11 cellular contexts compared by ENCODE assay signal in genomic region chr17:66431080-66431795, GRCh38.
DNase-seq lines count a peak whose midpoint lies in the region; ATAC-seq, FAIRE-seq and TF ChIP-seq lines count a peak whose summit lies in the region.
"Had no signal": no experiment of that assay in that cellular context is flagged by ENCODE, and none has a peak within 500 bp of the region (broad histone marks: within the 10 kb centered on the region; RNA-seq: fewer than 3 reads in every experiment).

No MANE protein-coding gene starts in this region.

- H3K4me2 ChIP-seq in PC-3 (ENCODE audit: low read length) (peak overlapping the region; percentile 63), H1 (ENCODE audit: insufficient read depth in 1 of 2, low read depth in 2 of 2, low read length in 2 of 2) (no peak overlapping the region)

- TF ChIP-seq CTCF in PC-3 (conservative IDR thresholded peaks at IDR 0.05; ENCODE audit: low read depth, low read length) (no peak), H1 (IDR thresholded peaks at IDR 0.05; ENCODE audit: control extremely low read depth in 1 of 3, insufficient read depth in 1 of 3, low read depth in 1 of 3, low read length in 3 of 3) (no peak)

- no peaks in the 10 kb centered on the region for H3K27me3 Mint-ChIP-seq in activated T-helper 2 cell treated with anti-CD3 and anti-CD28 coated beads, Interferon-gamma antibody, Interleukin-2, Interleukin-4, amounts not matched to agents 10 μg/mL and 5 μg/mL and 100 μg/mL, durations not matched to agents 14 hours and 24 hours and 36 hours (ENCODE audit: low read depth)
- H3K27me3 Mint-ChIP-seq: effector memory CD8-positive, alpha-beta T cell had no signal

- no peak overlapping the region for H3K4ac ChIP-seq in H1 (replicated peaks; ENCODE audit: insufficient read length, low read depth, low read length)

- ATAC-seq in PC-3 (peak; percentile 28), HG03342 (IDR thresholded peaks at IDR 0.05; ENCODE audit: unreplicated experiment) (no peak)
- ATAC-seq: effector memory CD8-positive, alpha-beta T cell had no signal

- H3K4me1 ChIP-seq in PC-3 (ENCODE audit: insufficient read depth, low read length) (peaks cover 28% of the 10 kb centered on the region), H1 (replicated peaks in 1 of 4; ENCODE audit: control insufficient read depth in 3 of 4, insufficient read depth in 4 of 4, low read length in 3 of 4) (peaks cover 0 to 11% (median 3%) of the 10 kb centered on the region in 4 experiments; a peak in 2 of 7 replicates)

- H2BK20ac ChIP-seq in H1 (ENCODE audit: low read length): no peak overlapping the region

- no peak for TF ChIP-seq EP300 in H1 (IDR thresholded peaks at IDR 0.05; ENCODE audit: borderline replicate concordance in 1 of 2, low read depth in 2 of 2, low read length in 2 of 2)

- H3K9ac ChIP-seq in PC-3 (ENCODE audit: low read length) (no peak overlapping the region), H1 (replicated peaks in 1 of 4; ENCODE audit: extremely low read depth in 1 of 4, low read depth in 3 of 4, low read length in 3 of 4) (no peak overlapping the region; a peak in 1 of 7 replicates)

- no peak overlapping the region for H4K91ac ChIP-seq in H1 (replicated peaks; ENCODE audit: insufficient read length, low read length)

- H3F3A ChIP-seq in PC-3 (ENCODE audit: low read length, unreplicated experiment): no peaks in the 10 kb centered on the region

- no peak overlapping the region for H3K18ac ChIP-seq in H1 (ENCODE audit: extremely low read depth, low read length)

- H3K27ac Mint-ChIP-seq in activated T-helper 2 cell treated with anti-CD3 and anti-CD28 coated beads, Interferon-gamma antibody, Interleukin-2, Interleukin-4, amounts not matched to agents 10 μg/mL and 5 μg/mL and 100 μg/mL, durations not matched to agents 14 hours and 24 hours and 36 hours: no peak overlapping the region

- no peak overlapping the region for H3K56ac ChIP-seq in H1 (replicated peaks; ENCODE audit: insufficient read length, low read depth, low read length)

- H3K4me1 Mint-ChIP-seq in activated T-helper 2 cell treated with anti-CD3 and anti-CD28 coated beads, Interferon-gamma antibody, Interleukin-2, Interleukin-4, amounts not matched to agents 10 μg/mL and 5 μg/mL and 100 μg/mL, durations not matched to agents 14 hours and 24 hours and 36 hours (ENCODE audit: low read depth): peaks cover 49% of the 10 kb centered on the region

- H3K79me2 ChIP-seq in PC-3 (ENCODE audit: low read length) (peaks cover 86% of the 10 kb centered on the region), H1 (ENCODE audit: control insufficient read depth in 1 of 2, insufficient read depth in 2 of 2, low read length in 2 of 2) (peaks cover 2 to 15% of the 10 kb centered on the region in 2 experiments; a peak in 2 of 4 replicates)

- H4K5ac ChIP-seq in H1 (ENCODE audit: insufficient read length, low read depth, low read length): no peak overlapping the region

- intact Hi-C loops in PC-3 (cut with micrococcal nuclease): loop anchor here (5.0 kb wide), 1 partner anchor 84 kb away; no protein-coding TSS in a partner anchor
- intact Hi-C loops in activated T-helper 2 cell treated with anti-CD3 and anti-CD28 coated beads, Interferon-gamma antibody, Interleukin-2, Interleukin-4, amounts not matched to agents 10 μg/mL and 5 μg/mL and 100 μg/mL, durations not matched to agents 14 hours and 24 hours and 36 hours (cut with micrococcal nuclease): no loop called here

- H4K8ac ChIP-seq in H1 (ENCODE audit: extremely low read depth, insufficient read depth, low read length): no peak overlapping the region; the same call in 1 of the 2 replicates

- WGBS in H1 (ENCODE audit: extremely low coverage in 1 of 2, insufficient coverage in 1 of 2, insufficient read length in 1 of 2, insufficient replicate concordance in 2 of 2, low coverage in 1 of 2, low lambda C conversion rate in 2 of 2, missing lambda C conversion rate in 1 of 2), 2 experiments: 86% methylated on average over 8 of the region's 8 CpGs; no CpG with 5 or more reads in 1 of the 2 experiments

- FAIRE-seq in H1 (lab: Jason Lieb, UNC): no peak

- CTCF ChIA-PET in PC-3 (lab: Charles Lee): interaction anchor here (0.6 to 0.7 kb wide), 4 partner anchors 13 to 244 kb away, joined by 3 read pairs; no protein-coding TSS in a partner anchor
- CTCF ChIA-PET in H1 (lab: Charles Lee; ENCODE audit: partially characterized antibody): interaction anchor here (0.7 kb wide), 1 partner anchor 20 kb away, joined by 3 read pairs; no protein-coding TSS in a partner anchor

- H3K9me3 Mint-ChIP-seq in activated T-helper 2 cell treated with anti-CD3 and anti-CD28 coated beads, Interferon-gamma antibody, Interleukin-2, Interleukin-4, amounts not matched to agents 10 μg/mL and 5 μg/mL and 100 μg/mL, durations not matched to agents 14 hours and 24 hours and 36 hours: no peaks in the 10 kb centered on the region
- H3K9me3 Mint-ChIP-seq: effector memory CD8-positive, alpha-beta T cell had no signal

- 0 out of 2 replicates have a peak, but pooled peaks cover 6% of the 10 kb centered on the region for H4K20me1 ChIP-seq in PC-3 (ENCODE audit: low read length)
- no peaks in the 10 kb centered on the region for H4K20me1 ChIP-seq in H1 (replicated peaks in 1 of 2; ENCODE audit: control insufficient read depth in 1 of 2, insufficient read depth in 2 of 2, low read length in 2 of 2)

- no peak overlapping the region for H3K4me3 Mint-ChIP-seq in activated T-helper 2 cell treated with anti-CD3 and anti-CD28 coated beads, Interferon-gamma antibody, Interleukin-2, Interleukin-4, amounts not matched to agents 10 μg/mL and 5 μg/mL and 100 μg/mL, durations not matched to agents 14 hours and 24 hours and 36 hours (ENCODE audit: low read depth)
- H3K4me3 Mint-ChIP-seq: effector memory CD8-positive, alpha-beta T cell had no signal

- no peak for TF ChIP-seq POLR2A in H1 (IDR thresholded peaks at IDR 0.05; ENCODE audit: control extremely low read depth in 1 of 2, low read depth in 2 of 2, low read length in 2 of 2)

- no peaks in the 10 kb centered on the region for H3K23me2 ChIP-seq in H1 (ENCODE audit: low read depth, low read length)

- BruUV-seq in PC-3 (replicated peaks; lab: Mats Ljungman, UMichigan): no TSS peak

- H3K4me3 ChIP-seq in PC-3 (ENCODE audit: low read length) (peak overlapping the region; percentile 20; the same call in 1 of the 2 replicates), H1 (ENCODE audit: extremely low read depth in 1 of 4, insufficient read depth in 2 of 4, low read depth in 3 of 4, low read length in 4 of 4) (no peak overlapping the region)
- H3K4me3 ChIP-seq: spleen had no signal

- H3K27me3 ChIP-seq in PC-3 (ENCODE audit: low read length) (no peaks in the 10 kb centered on the region), H1 (replicated peaks in 1 of 4; ENCODE audit: control insufficient read depth in 3 of 4, extremely low read depth in 1 of 4, insufficient read depth in 3 of 4, low read length in 3 of 4) (no peaks in the 10 kb centered on the region)
- H3K27me3 ChIP-seq: spleen had no signal

- H3K36me3 ChIP-seq in PC-3 (ENCODE audit: low read depth, low read length) (no peaks in the 10 kb centered on the region), H1 (ENCODE audit: control insufficient read depth in 2 of 4, insufficient read depth in 4 of 4, low read length in 3 of 4) (no peaks in the 10 kb centered on the region)
- H3K36me3 ChIP-seq: spleen had no signal

- H2AFZ ChIP-seq in PC-3 (ENCODE audit: low read length) (no peak overlapping the region), H1 (ENCODE audit: low read length) (no peak overlapping the region)

- no peak overlapping the region for H2AK5ac ChIP-seq in H1 (ENCODE audit: low read depth, low read length)

- no peaks in the 10 kb centered on the region for H3K79me1 ChIP-seq in H1 (ENCODE audit: low read depth, low read length)

- H3K23ac ChIP-seq in H1 (ENCODE audit: insufficient read length): no peak overlapping the region

- H3K9me2 ChIP-seq in PC-3 (replicated peaks; ENCODE audit: low read length): no peaks in the 10 kb centered on the region

- peaks cover 18% of the 10 kb centered on the region for H3K36me3 Mint-ChIP-seq in activated T-helper 2 cell treated with anti-CD3 and anti-CD28 coated beads, Interferon-gamma antibody, Interleukin-2, Interleukin-4, amounts not matched to agents 10 μg/mL and 5 μg/mL and 100 μg/mL, durations not matched to agents 14 hours and 24 hours and 36 hours (ENCODE audit: low read depth)

- no peak overlapping the region for H2BK12ac ChIP-seq in H1 (ENCODE audit: low read depth, low read length)

- POLR2A ChIA-PET in PC-3 (lab: Charles Lee; ENCODE audit: unreplicated experiment): interaction anchor here (0.6 kb wide), 1 partner anchor 78 kb away, joined by 3 read pairs; no protein-coding TSS in a partner anchor
- POLR2A ChIA-PET in H1 (lab: Charles Lee; ENCODE audit: partially characterized antibody): interaction anchor here (0.6 kb wide), 1 partner anchor 534 kb away, joined by 3 read pairs; no protein-coding TSS in a partner anchor

- no peaks in the 10 kb centered on the region for H3K9me3 ChIP-seq in PC-3 (ENCODE audit: low read length)
- H3K9me3 ChIP-seq in H1 (ENCODE audit: insufficient read depth in 2 of 2, low read depth in 1 of 2, low read length in 1 of 2): no peaks in the 10 kb centered on the region

- no peak for TF ChIP-seq RAD21 in H1 (IDR thresholded peaks at IDR 0.05 in 1 of 2, conservative IDR thresholded peaks at IDR 0.05 in 1 of 2; ENCODE audit: low read depth in 2 of 2, low read length in 2 of 2)

- H3K27ac ChIP-seq in PC-3 (ENCODE audit: low read length) (peak overlapping the region; percentile 31), H1 (ENCODE audit: low read depth, low read length) (no peak overlapping the region)

- H3K14ac ChIP-seq in H1 (ENCODE audit: insufficient read length): no peak overlapping the region

- no peak overlapping the region for H2BK5ac ChIP-seq in H1 (ENCODE audit: low read depth, low read length)

- no peak overlapping the region for H2BK120ac ChIP-seq in H1 (replicated peaks; ENCODE audit: low read depth, low read length)

- DNase-seq in EL (peak; percentile 47), PC-3 (no peak), H1 (ENCODE audit: low read depth in 1 of 2, low spot score in 2 of 2) (no peak), pons (ENCODE audit: low spot score) (peak; percentile 32), NCI-H146 treated with DMSO at 0.1 percent for 48 hours (lab: John Stamatoyannopoulos, UW; ENCODE audit: unreplicated experiment) (no peak), RKO (ENCODE audit: low spot score) (no peak)
- no peak for DNase-seq in activated T-helper 2 cell treated with anti-CD3 and anti-CD28 coated beads, Interferon-gamma antibody, Interleukin-2, Interleukin-4, amounts not matched to agents 10 μg/mL and 5 μg/mL and 100 μg/mL, durations not matched to agents 14 hours and 24 hours and 36 hours (ENCODE audit: low spot score)
- DNase-seq: effector memory CD8-positive, alpha-beta T cell; NCI-H2029 treated with DMSO at 0.1 percent for 48 hours; spleen had no signal

- H2BK15ac ChIP-seq in H1 (ENCODE audit: low read length): no peak overlapping the region

TF ChIP-seq in H1, 55 proteins besides CTCF, POLR2A, EP300 and RAD21:
- TF ChIP-seq CEBPB (IDR thresholded peaks at IDR 0.05; ENCODE audit: low read depth, low read length): peak; percentile 91
- TF ChIP-seq SRF (IDR thresholded peaks at IDR 0.05; ENCODE audit: low read depth, low read length): no peak
TF ChIP-seq in H1: peak in this region for 1.

Comparison
In these comparisons a context has a peak if more than half of its experiments do, and no peak if none do; other contexts are left out.
1. DNase-seq: peak in EL (single experiment) and pons (single experiment); none in PC-3 (single experiment), H1 (0 of 2), NCI-H146 treated with DMSO at 0.1 percent for 48 hours (single experiment), RKO (single experiment) and activated T-helper 2 cell treated with anti-CD3 and anti-CD28 coated beads, Interferon-gamma antibody, Interleukin-2, Interleukin-4, amounts not matched to agents 10 μg/mL and 5 μg/mL and 100 μg/mL, durations not matched to agents 14 hours and 24 hours and 36 hours (single experiment).